Comparison of ENCODE assay signal across 36 cellular contexts in the genomic region with DNA sequence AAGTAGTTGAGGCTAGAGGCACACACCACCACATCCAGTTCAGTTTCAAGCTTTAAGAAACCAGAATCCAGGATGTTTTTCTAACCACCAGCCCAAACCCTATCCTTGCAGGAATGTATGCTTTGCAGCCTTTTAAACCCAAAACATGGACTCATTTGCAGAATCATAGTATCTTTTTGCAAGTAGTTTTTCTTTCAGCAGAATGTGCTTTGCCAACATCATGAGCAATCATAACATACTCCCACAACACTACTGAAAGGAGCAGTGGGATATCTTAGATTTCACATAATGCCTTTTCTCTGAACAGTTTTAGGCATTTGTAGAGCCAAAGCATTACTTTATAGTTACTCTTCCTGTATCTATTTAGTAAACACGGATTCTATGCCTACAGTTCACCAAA. TPM values are rescaled to one million over a fixed set of nuclear protein-coding genes. Genes with fewer than 3 reads are reported as not detected.
"Had no signal": no experiment of that assay in that cellular context is flagged by ENCODE, and none has a peak within 500 bp of the region (broad histone marks: within the 10 kb centered on the region; RNA-seq: fewer than 3 reads in every experiment).

No MANE protein-coding gene starts in this region.

- H3K4me1 ChIP-seq: breast epithelium, gastrocnemius medialis, parathyroid adenoma, psoas muscle, sigmoid colon, suprapubic skin, tibial artery, upper lobe of right lung had no signal

- H3K4me3 ChIP-seq: breast epithelium, gastrocnemius medialis, hepatocyte, psoas muscle, sigmoid colon, suprapubic skin, tibial artery, upper lobe of right lung had no signal

- H3K36me3 Mint-ChIP-seq: activated CD4-positive, alpha-beta memory T cell treated with anti-CD3 and anti-CD28 coated beads for 36 hours; activated naive CD4-positive, alpha-beta T cell treated with anti-CD3 and anti-CD28 coated beads, Interleukin-2, amount 10 ng/mL, durations not matched to agents 7 days and 5 days; activated naive CD8-positive, alpha-beta T cell treated with anti-CD3 and anti-CD28 coated beads, Interleukin-2, amount 10 ng/mL, durations not matched to agents 7 days and 5 days; stimulated activated memory B cell treated with anti-CD40 and anti-IgM and Interleukin-4, amounts not matched to agents 10 μg/mL and 1 μg/mL and 100 μg/mL, for 72 hours; T-cell had no signal

- H3K9me3 Mint-ChIP-seq: activated CD4-positive, alpha-beta memory T cell treated with anti-CD3 and anti-CD28 coated beads for 36 hours; activated CD4-positive, alpha-beta T cell treated with anti-CD3 and anti-CD28 coated beads, Interleukin-2, amount 10 ng/mL, durations not matched to agents 24 days and 14 days; activated naive CD4-positive, alpha-beta T cell treated with anti-CD3 and anti-CD28 coated beads, Interleukin-2, amount 10 ng/mL, durations not matched to agents 7 days and 5 days; nephron progenitor cell; stimulated activated memory B cell treated with anti-CD40 and anti-IgM and Interleukin-4, amounts not matched to agents 10 μg/mL and 1 μg/mL and 100 μg/mL, for 72 hours; T-cell; T-helper 2 cell treated with Interferon-gamma antibody and Interleukin-4, amounts not matched to agents 5 μg/mL and 100 μg/mL, for 36 hours had no signal

- H3K9ac ChIP-seq: parathyroid adenoma had no signal

- H3K4me2 ChIP-seq: hepatocyte had no signal

- H3K27ac Mint-ChIP-seq: activated CD4-positive, alpha-beta memory T cell treated with anti-CD3 and anti-CD28 coated beads for 36 hours; activated CD4-positive, alpha-beta T cell treated with anti-CD3 and anti-CD28 coated beads, Interleukin-2, amount 10 ng/mL, durations not matched to agents 24 days and 14 days; activated naive CD4-positive, alpha-beta T cell treated with anti-CD3 and anti-CD28 coated beads, Interleukin-2, amount 10 ng/mL, durations not matched to agents 7 days and 5 days; activated naive CD8-positive, alpha-beta T cell treated with anti-CD3 and anti-CD28 coated beads, Interleukin-2, amount 10 ng/mL, durations not matched to agents 7 days and 5 days; nephron progenitor cell; stimulated activated memory B cell treated with anti-CD40 and anti-IgM and Interleukin-4, amounts not matched to agents 10 μg/mL and 1 μg/mL and 100 μg/mL, for 72 hours; stimulated activated naive CD8-positive, alpha-beta T cell treated with anti-CD3 and anti-CD28 coated beads, Interleukin-15, amount 100 ng/mL, for 72 hours; T-cell; T-helper 2 cell treated with Interferon-gamma antibody and Interleukin-4, amounts not matched to agents 5 μg/mL and 100 μg/mL, for 36 hours had no signal

- ATAC-seq: activated CD4-positive, CD25-positive, alpha-beta regulatory T cell treated with anti-CD3 and anti-CD28 coated beads, Interleukin-2, amount 50 U/mL, for 24 hours; gastrocnemius medialis; left ventricle myocardium superior; psoas muscle; stimulated activated memory B cell treated with anti-CD40 and anti-IgM and Interleukin-4, amounts not matched to agents 10 μg/mL and 1 μg/mL and 100 μg/mL, for 72 hours; stimulated activated naive CD8-positive, alpha-beta T cell treated with anti-CD3 and anti-CD28 coated beads, Interleukin-15, amount 100 ng/mL, for 72 hours; T-cell; upper lobe of right lung had no signal

- H3K36me3 ChIP-seq: breast epithelium, gastrocnemius medialis, sigmoid colon, suprapubic skin, tibial artery, upper lobe of right lung, WERI-Rb-1 had no signal

- H3K27ac ChIP-seq: breast epithelium, gastrocnemius medialis, hepatocyte, parathyroid adenoma, psoas muscle, sigmoid colon, suprapubic skin, tibial artery, upper lobe of right lung, WERI-Rb-1 had no signal

- H3K79me2 ChIP-seq: hepatocyte, parathyroid adenoma had no signal

- DNase-seq: activated CD4-positive, alpha-beta memory T cell treated with anti-CD3 and anti-CD28 coated beads for 36 hours; activated CD4-positive, alpha-beta T cell treated with anti-CD3 and anti-CD28 coated beads, Interleukin-2, amount 10 ng/mL, durations not matched to agents 24 days and 14 days; activated CD8-positive, alpha-beta memory T cell treated with anti-CD3 and anti-CD28 coated beads, Interleukin-2, amount 50 U/mL, for 4 hours; activated gamma-delta T cell; activated naive CD4-positive, alpha-beta T cell treated with anti-CD3 and anti-CD28 coated beads, Interleukin-2, amount 10 ng/mL, durations not matched to agents 7 days and 5 days; activated naive CD8-positive, alpha-beta T cell treated with anti-CD3 and anti-CD28 coated beads, Interleukin-2, amount 10 ng/mL, durations not matched to agents 7 days and 5 days; activated T-cell treated with anti-CD3 and anti-CD28 coated beads, Interleukin-2, amount 50 U/mL, for 1 hour; amygdala; central memory CD4-positive, alpha-beta T cell; effector CD8-positive, alpha-beta T cell; gastrocnemius medialis; islet precursor cell; left cardiac atrium; left ventricle myocardium superior; nephron progenitor cell; psoas muscle; sigmoid colon; small intestine; stimulated activated CD4-positive, alpha-beta T cell treated with anti-CD3 and anti-CD28 coated beads, Interleukin-4, amount 100 ng/mL, for 4 hours; stimulated activated CD8-positive, alpha-beta memory T cell treated with anti-CD3 and anti-CD28 coated beads, Interleukin-4, amount 100 ng/mL, for 48 hours; stimulated activated naive CD8-positive, alpha-beta T cell treated with anti-CD3 and anti-CD28 coated beads, Interleukin-15, amount 100 ng/mL, for 72 hours; T-cell; tibial artery; upper lobe of right lung; WERI-Rb-1 had no signal

- H3K4me1 Mint-ChIP-seq: stimulated activated memory B cell treated with anti-CD40 and anti-IgM and Interleukin-4, amounts not matched to agents 10 μg/mL and 1 μg/mL and 100 μg/mL, for 72 hours had no signal

- H3K4me3 Mint-ChIP-seq: activated CD4-positive, alpha-beta memory T cell treated with anti-CD3 and anti-CD28 coated beads for 36 hours; activated CD4-positive, alpha-beta T cell treated with anti-CD3 and anti-CD28 coated beads, Interleukin-2, amount 10 ng/mL, durations not matched to agents 24 days and 14 days; activated naive CD4-positive, alpha-beta T cell treated with anti-CD3 and anti-CD28 coated beads, Interleukin-2, amount 10 ng/mL, durations not matched to agents 7 days and 5 days; activated naive CD8-positive, alpha-beta T cell treated with anti-CD3 and anti-CD28 coated beads, Interleukin-2, amount 10 ng/mL, durations not matched to agents 7 days and 5 days; nephron progenitor cell; stimulated activated memory B cell treated with anti-CD40 and anti-IgM and Interleukin-4, amounts not matched to agents 10 μg/mL and 1 μg/mL and 100 μg/mL, for 72 hours; stimulated activated naive CD8-positive, alpha-beta T cell treated with anti-CD3 and anti-CD28 coated beads, Interleukin-15, amount 100 ng/mL, for 72 hours; T-cell; T-helper 2 cell treated with Interferon-gamma antibody and Interleukin-4, amounts not matched to agents 5 μg/mL and 100 μg/mL, for 36 hours had no signal

- H2AFZ ChIP-seq: hepatocyte, parathyroid adenoma had no signal

- H3K27me3 ChIP-seq: breast epithelium, sigmoid colon, upper lobe of right lung had no signal

- H3K27me3 Mint-ChIP-seq: activated CD4-positive, alpha-beta memory T cell treated with anti-CD3 and anti-CD28 coated beads for 36 hours; activated CD4-positive, alpha-beta T cell treated with anti-CD3 and anti-CD28 coated beads, Interleukin-2, amount 10 ng/mL, durations not matched to agents 24 days and 14 days had no signal

- H3K9me3 ChIP-seq: breast epithelium, gastrocnemius medialis, psoas muscle, sigmoid colon, suprapubic skin, tibial artery, upper lobe of right lung had no signal

RNA-seq across cellular contexts. Expression of gene SH2D2A, which starts 9.9 kb away (rescaled TPM):
- total RNA-seq: lung microvascular endothelial cell had no signal

RNA-seq across cellular contexts. Expression of gene INSRR, which starts 32.3 kb away (rescaled TPM):
- total RNA-seq: activated CD8-positive, alpha-beta memory T cell treated with anti-CD3 and anti-CD28 coated beads for 36 hours; dermis microvascular lymphatic vessel endothelial cell; epithelial cell of proximal tubule; gastrocnemius medialis; hepatocyte; lung microvascular endothelial cell; sigmoid colon; suprapubic skin; upper lobe of right lung had no signal

RNA-seq across cellular contexts. Expression of gene NTRK1, which starts 34.1 kb away (rescaled TPM):
- total RNA-seq: dermis microvascular lymphatic vessel endothelial cell, epithelial cell of proximal tubule, lung microvascular endothelial cell had no signal
